In the genomic region with DNA sequence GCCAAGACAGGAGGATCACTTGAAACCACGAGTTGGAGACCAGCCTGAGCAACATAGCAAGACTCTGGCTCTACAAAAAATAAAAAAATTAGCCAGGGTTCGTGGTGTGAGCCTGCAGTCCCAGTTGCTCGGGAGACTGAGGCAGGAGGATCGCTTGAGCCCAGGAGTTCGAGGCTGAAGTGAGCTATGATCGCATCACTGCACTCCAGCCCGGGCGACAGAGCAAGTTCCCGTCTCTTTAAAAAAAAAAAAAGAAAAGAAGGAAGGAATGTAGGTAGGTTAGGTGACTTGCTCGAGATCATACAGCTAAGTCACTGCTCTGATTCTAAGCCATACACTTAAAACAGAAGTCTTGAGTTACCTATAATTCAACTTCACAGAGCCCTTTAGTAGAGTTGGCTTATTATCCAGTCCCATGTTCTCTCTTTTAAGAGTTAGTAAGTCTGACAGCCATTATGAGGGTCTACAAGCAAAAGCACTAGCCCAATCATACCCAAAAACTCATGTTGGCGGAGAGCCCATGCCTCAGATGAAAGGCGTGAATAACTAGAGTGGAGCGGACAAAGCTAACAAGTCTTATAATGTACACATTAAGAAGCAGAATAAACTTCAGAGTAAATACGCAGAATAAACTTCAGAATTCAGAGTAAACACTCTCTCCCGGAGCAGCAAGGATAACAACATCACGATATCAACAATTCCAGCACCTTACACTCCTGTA, we compare ENCODE assay signal across 8 cellular contexts. TPM values are rescaled to one million over a fixed set of nuclear protein-coding genes. Genes with fewer than 3 reads are reported as not detected.
DNase-seq lines count a peak whose midpoint lies in the region; ATAC-seq and TF ChIP-seq lines count a peak whose summit lies in the region.

No MANE protein-coding gene starts in this region.

- H3K4me3 Mint-ChIP-seq in T-helper 2 cell treated with Interferon-gamma antibody and Interleukin-4, amounts not matched to agents 5 μg/mL and 100 μg/mL, for 36 hours: peak overlapping the region; percentile 100

- TF ChIP-seq CTCF in heart left ventricle (IDR thresholded peaks at IDR 0.05) (no peak), fibroblast of pulmonary artery (IDR thresholded peaks at IDR 0.05; ENCODE audit: low read length, missing control alignments) (no peak), psoas muscle (IDR thresholded peaks at IDR 0.05) (no peak)

- H3K9me3 ChIP-seq in heart left ventricle (no peaks in the 10 kb centered on the region), psoas muscle (no peaks in the 10 kb centered on the region)

- ATAC-seq in heart left ventricle (no peak), Right ventricle myocardium inferior (no peak), psoas muscle (peak in 1 of 4 donors; percentile 12), GM21825 (IDR thresholded peaks at IDR 0.05; ENCODE audit: unreplicated experiment) (no peak)

- H3K4me1 ChIP-seq in heart left ventricle (peaks cover 0 to 29% (median 12%) of the 10 kb centered on the region in 12 donors), psoas muscle (peaks cover 18% of the 10 kb centered on the region)

- H3K9me3 Mint-ChIP-seq in T-helper 2 cell treated with Interferon-gamma antibody and Interleukin-4, amounts not matched to agents 5 μg/mL and 100 μg/mL, for 36 hours: no peaks in the 10 kb centered on the region

- peaks cover 23% of the 10 kb centered on the region for H3K27me3 Mint-ChIP-seq in T-helper 2 cell treated with Interferon-gamma antibody and Interleukin-4, amounts not matched to agents 5 μg/mL and 100 μg/mL, for 36 hours (ENCODE audit: low read depth)

- H3K4me1 Mint-ChIP-seq in T-helper 2 cell treated with Interferon-gamma antibody and Interleukin-4, amounts not matched to agents 5 μg/mL and 100 μg/mL, for 36 hours (ENCODE audit: low read depth): peaks cover 31% of the 10 kb centered on the region

- peak overlapping the region in 11 of 12 donors; percentile 71 to 91 (median 82) for H3K27ac ChIP-seq in heart left ventricle
- peak overlapping the region; percentile 94 for H3K27ac ChIP-seq in psoas muscle

- no peak for TF ChIP-seq POLR2A in heart left ventricle (IDR thresholded peaks at IDR 0.05)

- H3K27ac Mint-ChIP-seq in T-helper 2 cell treated with Interferon-gamma antibody and Interleukin-4, amounts not matched to agents 5 μg/mL and 100 μg/mL, for 36 hours: peak overlapping the region; percentile 98

- H3K36me3 Mint-ChIP-seq in T-helper 2 cell treated with Interferon-gamma antibody and Interleukin-4, amounts not matched to agents 5 μg/mL and 100 μg/mL, for 36 hours (ENCODE audit: low read depth): peaks cover 11% of the 10 kb centered on the region

- WGBS in heart left ventricle, 4 donors: 45 to 46% (median 45%) methylated on average over 16 of the region's 16 CpGs
- WGBS in psoas muscle, 3 donors: 29 to 35% (median 34%) methylated on average over 16 of the region's 16 CpGs

- H3K36me3 ChIP-seq in heart left ventricle (no peaks in the 10 kb centered on the region), psoas muscle (ENCODE audit: insufficient read depth in 1 of 2, low read depth in 1 of 2) (no peaks in the 10 kb centered on the region)

- DNase-seq in heart left ventricle (no peak), Right ventricle myocardium inferior (ENCODE audit: missing footprints) (no peak), fibroblast of pulmonary artery (ENCODE audit: low read depth) (peak; percentile 24), psoas muscle (no peak), dedifferentiated amniotic fluid mesenchymal stem cell (ENCODE audit: extremely low spot score) (no peak)
- no peak for DNase-seq in T-helper 2 cell treated with Interferon-gamma antibody and Interleukin-4, amounts not matched to agents 5 μg/mL and 100 μg/mL, for 36 hours (ENCODE audit: low spot score)
- no peak for DNase-seq in activated CD4-positive, CD25-positive, alpha-beta regulatory T cell (lab: John Stamatoyannopoulos, UW)

- intact Hi-C loops in heart left ventricle (cut with DNase I): loop anchor here in 8 of 10 donors (2.0 to 10.0 kb wide), 6 partner anchors 51 to 584 kb away; a partner anchor contains a TSS
- intact Hi-C loops in Right ventricle myocardium inferior (cut with DNase I): loop anchor here (1.0 to 5.0 kb wide), 2 partner anchors 61 to 188 kb away; a partner anchor contains a TSS
- intact Hi-C loops in psoas muscle (cut with DNase I): loop anchor here (5.0 to 10.0 kb wide), 4 partner anchors 49 to 189 kb away; a partner anchor contains a TSS

- no peaks in the 10 kb centered on the region for H3K27me3 ChIP-seq in heart left ventricle
- no peaks in the 10 kb centered on the region for H3K27me3 ChIP-seq in psoas muscle (ENCODE audit: insufficient read depth in 3 of 3, low read length in 2 of 3)

- H3K4me3 ChIP-seq in heart left ventricle (peak overlapping the region; percentile 73 to 97 (median 88)), fibroblast of pulmonary artery (replicated peaks; ENCODE audit: low read depth, low read length) (peak overlapping the region; percentile 84), psoas muscle (peak overlapping the region; percentile 87)

RNA-seq across cellular contexts. Expression of a gene that starts 0.8 kb away (rescaled TPM):
- 10 to 100 TPM; 16.4 to 32.4 (median 28.0) TPM for total RNA-seq in heart left ventricle
- 10 to 100 TPM in 1 of 2 donors, 1 to 10 TPM in 1; 5.4 to 43.4 TPM for polyA plus RNA-seq in heart left ventricle
- 20.9 TPM for total RNA-seq in Right ventricle myocardium inferior
- 10 to 100 TPM; 34.3 to 46.1 (median 42.7) TPM for total RNA-seq in psoas muscle
- polyA plus RNA-seq in psoas muscle: 10 to 100 TPM; 19.0 to 44.8 (median 21.0) TPM

RNA-seq across cellular contexts. Expression of a gene that starts 0.9 kb away (rescaled TPM):
- total RNA-seq in heart left ventricle: 1 to 10 TPM in 5 of 9 donors, under 1 TPM in 4; 0.24 to 3.3 (median 1.4) TPM
- polyA plus RNA-seq in heart left ventricle: 1 to 10 TPM in 1 of 2 donors, under 1 TPM in 1; 0.11 to 1.5 TPM
- 0.51 TPM for total RNA-seq in Right ventricle myocardium inferior
- 1 to 10 TPM in 1 of 4 donors, under 1 TPM in 3; 0.37 to 1.0 (median 0.75) TPM for total RNA-seq in psoas muscle
- polyA plus RNA-seq in psoas muscle: under 1 TPM; 0.27 to 0.90 (median 0.55) TPM
